ENCODE assay signal across 8 cellular contexts in the genomic region with DNA sequence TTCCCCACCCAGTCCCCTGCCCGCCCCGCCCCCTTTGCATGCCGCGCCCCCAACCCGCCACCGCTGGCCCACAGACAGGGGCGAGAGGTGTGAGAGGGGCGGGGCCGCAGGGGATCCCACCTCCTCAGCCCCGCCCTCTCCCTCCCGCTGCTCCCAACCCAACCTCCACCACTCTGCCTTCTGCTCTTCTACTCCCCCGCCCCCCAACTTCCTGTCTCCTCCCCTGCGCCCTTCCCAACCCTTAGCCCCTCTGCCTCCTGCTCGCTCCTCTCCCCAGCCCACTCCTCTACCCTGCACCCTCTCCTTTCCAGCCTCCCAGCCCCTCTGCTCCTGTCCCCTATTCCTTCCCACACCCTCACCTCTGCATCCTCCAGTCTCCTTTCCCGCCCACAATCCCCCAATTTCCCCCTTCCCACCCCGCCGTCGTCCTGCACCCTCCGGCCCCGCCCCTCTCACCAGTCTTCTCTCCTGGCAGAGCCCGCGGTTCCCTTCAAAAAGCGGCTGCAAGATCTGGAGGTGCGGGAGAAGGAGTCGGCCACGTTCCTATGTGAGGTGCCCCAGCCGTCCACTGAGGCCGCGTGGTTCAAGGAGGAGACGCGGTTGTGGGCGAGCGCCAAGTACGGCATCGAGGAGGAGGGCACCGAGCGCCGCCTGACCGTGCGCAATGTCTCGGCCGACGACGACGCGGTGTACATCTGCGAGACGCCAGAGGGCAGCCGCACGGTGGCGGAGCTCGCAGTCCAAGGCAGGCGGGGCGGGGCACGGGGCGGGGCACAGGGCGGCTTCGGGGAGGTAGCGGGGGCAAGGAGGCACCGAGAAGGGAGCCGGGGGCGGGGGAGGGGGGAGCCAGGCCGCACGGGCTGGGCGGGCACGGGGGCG. TPM values are rescaled to one million over a fixed set of nuclear protein-coding genes. Genes with fewer than 3 reads are reported as not detected.
A peak's percentile ranks its signal among the peaks of the same experiment; 100 is the strongest.
DNase-seq lines count a peak whose midpoint lies in the region; ATAC-seq and TF ChIP-seq lines count a peak whose summit lies in the region.

No MANE protein-coding gene starts in this region.

- TSS peak; percentile 90 for BruUV-seq in A673 (replicated peaks; lab: Mats Ljungman, UMichigan)

- POLR2A ChIA-PET in A673 (lab: Charles Lee; ENCODE audit: low non-redundant PET) = interaction anchor here (0.7 kb wide), 1 partner anchor 135 kb away, joined by 5 read pairs; no protein-coding TSS in a partner anchor

- CTCF ChIA-PET in A673 (lab: Charles Lee) = interaction anchor here (0.6 kb wide), 3 partner anchors 14 to 50 kb away, joined by 4 to 10 read pairs (median 7); no protein-coding TSS in a partner anchor

- H3K9me3 ChIP-seq in A673 (ENCODE audit: low read depth, low read length, poor library complexity, severe bottlenecking) = no peaks in the 10 kb centered on the region

- intact Hi-C loops in A673 (cut with micrococcal nuclease; ENCODE audit: unreplicated experiment) = loop anchor here (1.0 kb wide), 1 partner anchor 302 kb away; no protein-coding TSS in a partner anchor

- ATAC-seq in GM18861 (IDR thresholded peaks at IDR 0.05; ENCODE audit: unreplicated experiment) (peak; percentile 85), HG03108 (IDR thresholded peaks at IDR 0.05; ENCODE audit: unreplicated experiment) (peak; percentile 92)

- H3K4me3 ChIP-seq in A673 (ENCODE audit: low read depth, low read length, poor library complexity, severe bottlenecking) = peak overlapping the region; percentile 62

- no peaks in the 10 kb centered on the region for H3K36me3 ChIP-seq in A673 (ENCODE audit: insufficient read depth, low read length, poor library complexity, severe bottlenecking)

- peak overlapping the region; percentile 77 for H3K27ac ChIP-seq in A673 (ENCODE audit: low read depth, low read length, poor library complexity, severe bottlenecking)

- H3K4me1 ChIP-seq in A673 (ENCODE audit: insufficient read depth, low read length, poor library complexity, severe bottlenecking) = peaks cover 3% of the 10 kb centered on the region

- no peaks in the 10 kb centered on the region for H3K27me3 ChIP-seq in A673 (replicated peaks; ENCODE audit: insufficient read depth, low read depth, low read length, poor library complexity)

- peak; percentile 95 for DNase-seq in A673 (ENCODE audit: low spot score)
- DNase-seq in NCI-H2227 treated with DMSO at 0.1 percent for 48 hours (lab: John Stamatoyannopoulos, UW) = peak; percentile 77
- DNase-seq in activated CD4-positive, CD25-positive, alpha-beta regulatory T cell treated with anti-CD3 and anti-CD28 coated beads, Interleukin-2, amount 50 U/mL, for 16 hours (ENCODE audit: low read depth, low spot score) = peak; percentile 78
- DNase-seq in cerebellar cortex (ENCODE audit: low spot score) = peak; percentile 79
- DNase-seq in kidney glomerular epithelial cell (lab: John Stamatoyannopoulos, UW) = peak; percentile 52
- peak; percentile 83 to 89 (median 83) for DNase-seq in stimulated activated CD4-positive, alpha-beta T cell treated with anti-CD3 and anti-CD28 coated beads, Interleukin-1b, Interleukin-23, amount 100 ng/mL, for 24 hours (ENCODE audit: low read depth in 4 of 4, low spot score in 1 of 4)

- peak; percentile 73 for TF ChIP-seq CTCF in A673 (conservative IDR thresholded peaks at IDR 0.05; ENCODE audit: low read depth, low read length)

RNA-seq across cellular contexts. Expression of a gene that starts 5.4 kb away (rescaled TPM):
- 37.7 and 41.2 TPM in 2 replicates for total RNA-seq in A673 (2021)

RNA-seq across cellular contexts. Expression of a gene that starts 47.6 kb away (rescaled TPM):
- total RNA-seq in A673 (2021) = 10.6 and 12.1 TPM in 2 replicates

Comparison
In these comparisons a context has a peak if more than half of its experiments do, and no peak if none do; other contexts are left out.
1. Peak in every context shown above with its lines: DNase-seq, ATAC-seq, H3K4me3 ChIP-seq and H3K27ac ChIP-seq.